Comparison of ENCODE assay signal across 1 cellular context in the genomic region with DNA sequence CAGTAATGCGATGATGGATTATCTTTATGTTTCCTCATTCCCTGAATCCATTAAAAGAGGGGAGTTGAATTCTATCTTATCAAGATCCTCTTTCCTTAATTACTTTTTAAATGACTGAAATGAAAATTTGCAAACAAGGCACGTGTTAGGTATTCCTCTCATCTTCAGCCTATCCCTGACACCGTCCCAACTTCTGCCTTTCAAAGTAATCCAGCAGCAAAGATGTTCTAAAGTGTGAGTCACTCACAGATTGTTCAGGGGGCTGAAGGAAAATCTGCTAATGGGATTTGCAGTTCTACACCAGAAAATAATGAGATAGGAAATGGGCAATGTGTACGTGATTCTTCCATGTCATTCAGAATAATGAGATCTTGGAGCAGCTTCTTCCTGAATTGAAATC.
TF ChIP-seq lines count a peak whose summit lies in the region.

No MANE protein-coding gene starts in this region.

TF ChIP-seq in HCT116, 20 proteins besides CTCF, POLR2A, EP300 and RAD21:
- TF ChIP-seq JUND (IDR thresholded peaks at IDR 0.05) (no peak), SP1 (IDR thresholded peaks at IDR 0.05; ENCODE audit: low read depth) (no peak), EZH2phosphoT487 (IDR thresholded peaks at IDR 0.05; ENCODE audit: borderline replicate concordance) (no peak), EZH2 (IDR thresholded peaks at IDR 0.05) (no peak), FOSL1 (IDR thresholded peaks at IDR 0.05; ENCODE audit: low read depth) (no peak), SIN3A (IDR thresholded peaks at IDR 0.05; ENCODE audit: low read depth) (no peak), YY1 (IDR thresholded peaks at IDR 0.05; ENCODE audit: extremely low read depth, insufficient replicate concordance, low read depth, low read length) (no peak), ELF1 (IDR thresholded peaks at IDR 0.05; ENCODE audit: borderline replicate concordance, low read depth) (no peak), MAX (IDR thresholded peaks at IDR 0.05) (no peak), ZBTB33 (IDR thresholded peaks at IDR 0.05; ENCODE audit: extremely low read depth, insufficient replicate concordance, low read length) (no peak), CBX3 (IDR thresholded peaks at IDR 0.05; ENCODE audit: low read depth) (no peak), REST (IDR thresholded peaks at IDR 0.05; ENCODE audit: low read depth) (no peak), ZFX (IDR thresholded peaks at IDR 0.05) (no peak), EGR1 (IDR thresholded peaks at IDR 0.05; ENCODE audit: low read depth) (no peak), POLR2AphosphoS5 (IDR thresholded peaks at IDR 0.05; ENCODE audit: low read depth, low read length) (no peak)
